ENCODE assay signal across 1 cellular context in the genomic region with DNA sequence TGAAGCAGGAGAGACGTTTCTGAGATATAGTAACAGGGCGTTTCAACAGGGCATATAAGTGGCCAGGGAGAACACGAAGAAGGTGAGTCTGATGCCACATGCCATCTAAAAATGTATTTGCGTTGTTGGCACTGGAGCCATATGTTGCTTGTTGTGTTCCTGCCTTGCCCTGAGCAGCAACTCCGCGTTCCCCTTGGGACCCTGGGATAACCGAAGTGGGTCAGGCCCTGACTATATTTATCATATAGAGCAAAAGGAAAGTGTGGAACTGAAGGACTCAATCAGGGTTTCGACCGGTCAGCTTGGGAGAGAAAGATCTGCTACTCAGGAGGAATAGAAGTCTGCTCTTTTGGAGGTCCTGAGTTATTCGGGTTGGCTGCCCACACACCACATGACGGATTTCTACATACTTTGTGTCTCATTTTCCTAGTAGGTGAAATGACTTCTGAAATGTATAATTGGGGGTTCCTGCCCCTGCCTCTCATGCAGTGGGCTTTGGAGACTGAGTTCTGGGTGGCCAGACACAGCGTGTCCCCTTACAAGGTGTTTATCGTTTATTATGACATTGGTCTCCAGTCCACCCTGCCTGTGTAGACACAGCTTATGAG.
TF ChIP-seq lines count a peak whose summit lies in the region.

No MANE protein-coding gene starts in this region.

TF ChIP-seq in endothelial cell of umbilical vein, 7 proteins besides CTCF, POLR2A, EP300 and RAD21:
- no peak for TF ChIP-seq GATA2 (IDR thresholded peaks at IDR 0.05; ENCODE audit: insufficient read depth, insufficient read length, low read depth, low read length)
- no peak for TF ChIP-seq FOS (IDR thresholded peaks at IDR 0.05; ENCODE audit: borderline replicate concordance, insufficient read depth, low read length)
- TF ChIP-seq, protein P1, sequence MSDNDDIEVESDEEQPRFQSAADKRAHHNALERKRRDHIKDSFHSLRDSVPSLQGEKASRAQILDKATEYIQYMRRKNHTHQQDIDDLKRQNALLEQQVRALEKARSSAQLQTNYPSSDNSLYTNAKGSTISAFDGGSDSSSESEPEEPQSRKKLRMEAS (IDR thresholded peaks at IDR 0.05; ENCODE audit: insufficient read depth, insufficient read length), result no peak
- TF ChIP-seq MYC (IDR thresholded peaks at IDR 0.05; ENCODE audit: low read depth, low read length), result no peak
- TF ChIP-seq JUN (IDR thresholded peaks at IDR 0.05; ENCODE audit: borderline replicate concordance, insufficient read depth, insufficient read length, low read depth), result no peak
- TF ChIP-seq EZH2 (IDR thresholded peaks at IDR 0.05; ENCODE audit: borderline replicate concordance, low read depth, low read length, severe bottlenecking), result no peak
- no peak for TF ChIP-seq POLR2AphosphoS5 (IDR thresholded peaks at IDR 0.05; ENCODE audit: insufficient read depth, low read depth, low read length)
